4 cellular contexts compared by ENCODE assay signal in genomic region chr11:66146940-66147339, GRCh38.
A peak's percentile ranks its signal among the peaks of the same experiment; 100 is the strongest.
TF ChIP-seq lines count a peak whose summit lies in the region.

No MANE protein-coding gene starts in this region.

TF ChIP-seq in HepG2, 621 proteins besides CTCF, POLR2A, EP300 and RAD21:
- TF ChIP-seq KDM2A (CRISPR knock-in tag; IDR thresholded peaks at IDR 0.05; ENCODE audit: borderline replicate concordance, low read depth), result no peak
- TF ChIP-seq ZBTB33 (CRISPR knock-in tag; IDR thresholded peaks at IDR 0.05), result no peak
- peak; percentile 98 for TF ChIP-seq ZNF317 (CRISPR knock-in tag; IDR thresholded peaks at IDR 0.05)
- no peak for TF ChIP-seq ARNT (IDR thresholded peaks at IDR 0.05)
- TF ChIP-seq DPF2 (CRISPR knock-in tag; IDR thresholded peaks at IDR 0.05; ENCODE audit: borderline replicate concordance, low read depth), result no peak
- TF ChIP-seq HMGA1 (CRISPR knock-in tag; conservative IDR thresholded peaks at IDR 0.05), result no peak
TF ChIP-seq in HepG2: peak in this region for 1.

TF ChIP-seq in IMR-90, 13 proteins besides CTCF, POLR2A, EP300 and RAD21:
- TF ChIP-seq CEBPB (IDR thresholded peaks at IDR 0.05; ENCODE audit: low read depth, low read length) (no peak), BHLHE40 (IDR thresholded peaks at IDR 0.05; ENCODE audit: low read depth, low read length) (no peak), USF2 (IDR thresholded peaks at IDR 0.05; ENCODE audit: low read depth, low read length) (no peak), MAZ (IDR thresholded peaks at IDR 0.05; ENCODE audit: borderline replicate concordance, low read depth, low read length) (no peak), SMC3 (IDR thresholded peaks at IDR 0.05; ENCODE audit: low read depth, low read length) (no peak), MXI1 (IDR thresholded peaks at IDR 0.05; ENCODE audit: borderline replicate concordance, low read depth, low read length) (no peak), NFE2L2 (IDR thresholded peaks at IDR 0.05; ENCODE audit: low read depth, low read length) (no peak), FOS (IDR thresholded peaks at IDR 0.05; ENCODE audit: low read depth, low read length) (no peak), MAFK (IDR thresholded peaks at IDR 0.05; ENCODE audit: low read depth, low read length) (no peak), RFX5 (IDR thresholded peaks at IDR 0.05; ENCODE audit: low read depth, low read length) (no peak), CHD1 (IDR thresholded peaks at IDR 0.05; ENCODE audit: low read depth, low read length) (no peak)

TF ChIP-seq in WTC11, 78 proteins besides CTCF, POLR2A, EP300 and RAD21:
- TF ChIP-seq ELF4 (CRISPR knock-in tag; IDR thresholded peaks at IDR 0.05; ENCODE audit: low read depth), result no peak
- peak; percentile 79 for TF ChIP-seq ZNF317 (CRISPR knock-in tag; IDR thresholded peaks at IDR 0.05; ENCODE audit: borderline replicate concordance, low read depth)

TF ChIP-seq in K562, 482 proteins besides CTCF, POLR2A, EP300 and RAD21:
- TF ChIP-seq CBX5 (IDR thresholded peaks at IDR 0.05; ENCODE audit: borderline replicate concordance, low read depth), result peak; percentile 82; the same call in 1 of the 2 replicates
- peak in 1 of 2 experiments; percentile 90; a peak in 2 of 3 replicates for TF ChIP-seq CBX3 (IDR thresholded peaks at IDR 0.05; ENCODE audit: borderline replicate concordance in 1 of 2, low read length in 2 of 2)
- TF ChIP-seq MAFG (tag; conservative IDR thresholded peaks at IDR 0.05), result no peak
- peak; percentile 90 for TF ChIP-seq TRIM28 (IDR thresholded peaks at IDR 0.05)
- TF ChIP-seq TRIM24 (IDR thresholded peaks at IDR 0.05), result 0 out of 4 replicates have a peak, but pooled peaks of 1 of the 2 experiments have one; percentile 24
- TF ChIP-seq NFATC3 (IDR thresholded peaks at IDR 0.05), result no peak
- TF ChIP-seq XRCC3 (IDR thresholded peaks at IDR 0.05), result 0 out of 2 replicates have a peak, but pooled peaks have one; percentile 33
- TF ChIP-seq BHLHE40 (IDR thresholded peaks at IDR 0.05; ENCODE audit: low read length), result no peak
TF ChIP-seq in K562: peak in this region for 5.
